In genomic region chr9:35689351-35689600, GRCh38 we compare ENCODE assay signal across 7 cellular contexts. TPM values are rescaled to one million over a fixed set of nuclear protein-coding genes. Genes with fewer than 3 reads are reported as not detected.
DNase-seq lines count a peak whose midpoint lies in the region; ATAC-seq, FAIRE-seq and TF ChIP-seq lines count a peak whose summit lies in the region.
"Had no signal": no experiment of that assay in that cellular context is flagged by ENCODE, and none has a peak within 500 bp of the region (broad histone marks: within the 10 kb centered on the region; RNA-seq: fewer than 3 reads in every experiment).

No MANE protein-coding gene starts in this region.

- H4K20me1 ChIP-seq in astrocyte (ENCODE audit: insufficient read depth, low read length): peaks cover 54% of the 10 kb centered on the region

- FAIRE-seq in astrocyte (lab: Jason Lieb, UNC): no peak
- FAIRE-seq: HTR-8/SVneo had no signal

- DNase-seq in CD8-positive, alpha-beta memory T cell: no peak
- no peak for DNase-seq in astrocyte (ENCODE audit: low read depth)
- no peak for DNase-seq in activated CD4-positive, alpha-beta T cell treated with anti-CD3 and anti-CD28 coated beads, Interleukin-2, amount 50 U/mL, for 1 hour

- peak overlapping the region in 3 of 8 donors; percentile 2 to 65 (median 42) for H3K27ac Mint-ChIP-seq in CD8-positive, alpha-beta memory T cell
- H3K27ac Mint-ChIP-seq in astrocyte (ENCODE audit: unreplicated experiment): peak overlapping the region; percentile 75

- peaks cover 0 to 1% (median 0%) of the 10 kb centered on the region in 3 donors for H3K36me3 Mint-ChIP-seq in CD8-positive, alpha-beta memory T cell
- peaks cover 21% of the 10 kb centered on the region for H3K36me3 Mint-ChIP-seq in astrocyte (ENCODE audit: low read depth, unreplicated experiment)

- H3K27me3 Mint-ChIP-seq in CD8-positive, alpha-beta memory T cell: no peaks in the 10 kb centered on the region
- H3K27me3 Mint-ChIP-seq in astrocyte (ENCODE audit: low read depth, unreplicated experiment): no peaks in the 10 kb centered on the region

- no peaks in the 10 kb centered on the region for H3K36me3 ChIP-seq in CD8-positive, alpha-beta memory T cell (ENCODE audit: insufficient read depth, low read length)
- H3K36me3 ChIP-seq in astrocyte (ENCODE audit: insufficient read depth, low read length) (peaks cover 36% of the 10 kb centered on the region), muscle layer of duodenum (ENCODE audit: control insufficient read depth in 1 of 2, insufficient read depth in 2 of 2, low read length in 2 of 2) (peaks cover 6 to 32% of the 10 kb centered on the region in 2 donors)

- H3K9me3 Mint-ChIP-seq in CD8-positive, alpha-beta memory T cell: no peaks in the 10 kb centered on the region
- no peaks in the 10 kb centered on the region for H3K9me3 Mint-ChIP-seq in astrocyte (ENCODE audit: unreplicated experiment)

- no peak overlapping the region for H2AFZ ChIP-seq in astrocyte (ENCODE audit: low read depth, low read length)

- peaks cover 10 to 28% (median 18%) of the 10 kb centered on the region in 3 donors for H3K4me1 Mint-ChIP-seq in CD8-positive, alpha-beta memory T cell
- peaks cover 29% of the 10 kb centered on the region for H3K4me1 Mint-ChIP-seq in astrocyte (ENCODE audit: low read depth, unreplicated experiment)

- peaks cover 60% of the 10 kb centered on the region for H3K79me2 ChIP-seq in astrocyte (ENCODE audit: insufficient read depth, low read length)

- CTCF ChIA-PET in CD8-positive, alpha-beta memory T cell (lab: Charles Lee): interaction anchor here (1.5 kb wide), 1 partner anchor 68 kb away, joined by 3 read pairs; no protein-coding TSS in a partner anchor

- POLR2A ChIA-PET in CD8-positive, alpha-beta memory T cell (lab: Charles Lee): no interaction called here

- H3K27me3 ChIP-seq in CD8-positive, alpha-beta memory T cell (ENCODE audit: insufficient read depth, low read length, poor library complexity, severe bottlenecking): no peaks in the 10 kb centered on the region
- H3K27me3 ChIP-seq in astrocyte (ENCODE audit: insufficient read depth, low read length): no peaks in the 10 kb centered on the region
- no peaks in the 10 kb centered on the region for H3K27me3 ChIP-seq in muscle layer of duodenum (ENCODE audit: low read depth, low read length)

- no peak for TF ChIP-seq CTCF in astrocyte (IDR thresholded peaks at IDR 0.05; ENCODE audit: insufficient read depth, low read depth, low read length)

- H3K9ac ChIP-seq in astrocyte (ENCODE audit: low read length): peak overlapping the region; percentile 96

- H3K27ac ChIP-seq in CD8-positive, alpha-beta memory T cell (ENCODE audit: low read depth, low read length): no peak overlapping the region
- H3K27ac ChIP-seq in astrocyte (ENCODE audit: low read depth, low read length) (peak overlapping the region; percentile 78), muscle layer of duodenum (ENCODE audit: low read length) (peak overlapping the region; percentile 94)

- no peak overlapping the region for H3K4me3 ChIP-seq in CD8-positive, alpha-beta memory T cell (ENCODE audit: low read length)
- H3K4me3 ChIP-seq in astrocyte (ENCODE audit: insufficient read depth, low read depth, low read length): peak overlapping the region; percentile 97
- H3K4me3 ChIP-seq in muscle layer of duodenum (ENCODE audit: low read depth in 1 of 2, low read length in 2 of 2): peak overlapping the region; percentile 71 to 78

- H3K9me3 ChIP-seq in CD8-positive, alpha-beta memory T cell (ENCODE audit: low read length): no peaks in the 10 kb centered on the region
- no peaks in the 10 kb centered on the region for H3K9me3 ChIP-seq in astrocyte (ENCODE audit: insufficient read depth, low read depth, low read length)
- H3K9me3 ChIP-seq in muscle layer of duodenum (ENCODE audit: control insufficient read depth in 1 of 2, low read length in 2 of 2): no peaks in the 10 kb centered on the region

- H3K4me1 ChIP-seq in CD8-positive, alpha-beta memory T cell (ENCODE audit: insufficient read depth, low read length): peaks cover 6% of the 10 kb centered on the region
- H3K4me1 ChIP-seq in astrocyte (ENCODE audit: insufficient read depth, low read length) (peaks cover 44% of the 10 kb centered on the region), muscle layer of duodenum (ENCODE audit: control insufficient read depth in 1 of 2, insufficient read depth in 2 of 2, low read length in 2 of 2) (peaks cover 0 to 19% of the 10 kb centered on the region in 2 donors)

- ATAC-seq in GM19455 (IDR thresholded peaks at IDR 0.05; ENCODE audit: unreplicated experiment): no peak
- no peak for ATAC-seq in HG02973 (IDR thresholded peaks at IDR 0.05; ENCODE audit: unreplicated experiment)

- H3K4me2 ChIP-seq in astrocyte (ENCODE audit: low read length): peak overlapping the region; percentile 100

- peak overlapping the region; percentile 34 to 90 (median 60) for H3K4me3 Mint-ChIP-seq in CD8-positive, alpha-beta memory T cell
- peak overlapping the region; percentile 94 for H3K4me3 Mint-ChIP-seq in astrocyte (ENCODE audit: unreplicated experiment)

RNA-seq across cellular contexts. Expression of gene TPM2, which starts 0.4 kb away (rescaled TPM):
- total RNA-seq in CD8-positive, alpha-beta memory T cell: 1 to 10 TPM; 6.6 to 7.3 TPM
- 0.22 TPM for polyA plus RNA-seq in CD8-positive, alpha-beta memory T cell
- total RNA-seq in astrocyte: 1,947 and 2,001 TPM in 2 replicates

RNA-seq across cellular contexts. Expression of gene CA9, which starts 15.5 kb away (rescaled TPM):
- under 1 TPM in 1 of 2 experiments, not detected in 1; 0.75 TPM for total RNA-seq in CD8-positive, alpha-beta memory T cell
- polyA plus RNA-seq in CD8-positive, alpha-beta memory T cell: not detected
- not detected in 2 replicates for total RNA-seq in astrocyte

RNA-seq across cellular contexts. Expression of gene ARHGEF39, which starts 24.3 kb away (rescaled TPM):
- total RNA-seq in CD8-positive, alpha-beta memory T cell: 10 to 100 TPM in 1 of 2 experiments, 1 to 10 TPM in 1; 7.7 to 10.7 TPM
- 1.2 TPM for polyA plus RNA-seq in CD8-positive, alpha-beta memory T cell
- 0.53 and 1.0 TPM in 2 replicates for total RNA-seq in astrocyte

RNA-seq across cellular contexts. Expression of gene CCDC107, which starts 31.2 kb away (rescaled TPM):
- 10 to 100 TPM; 18.5 to 20.0 TPM for total RNA-seq in CD8-positive, alpha-beta memory T cell
- polyA plus RNA-seq in CD8-positive, alpha-beta memory T cell: 105 TPM
- total RNA-seq in astrocyte: 15.5 and 18.8 TPM in 2 replicates

RNA-seq across cellular contexts. Expression of gene RMRP, which starts 31.5 kb away (rescaled TPM):
- total RNA-seq in CD8-positive, alpha-beta memory T cell: over 10,000 TPM in 1 of 2 experiments, 1,000 to 10,000 TPM in 1; 7,718 to 11,549 TPM
- not detected for polyA plus RNA-seq in CD8-positive, alpha-beta memory T cell
- 13,402 and 14,410 TPM in 2 replicates for total RNA-seq in astrocyte

Comparison
In these comparisons a context has a peak if more than half of its experiments do, and no peak if none do; other contexts are left out.
1. RNA of gene TPM2, which starts 0.4 kb away (total RNA-seq): 1,947 to 2,001 TPM in astrocyte; 6.6 to 7.3 TPM in CD8-positive, alpha-beta memory T cell; every median in the first group is over 100 times any median in the second.